ENCODE assay signal across 8 cellular contexts in the genomic region with DNA sequence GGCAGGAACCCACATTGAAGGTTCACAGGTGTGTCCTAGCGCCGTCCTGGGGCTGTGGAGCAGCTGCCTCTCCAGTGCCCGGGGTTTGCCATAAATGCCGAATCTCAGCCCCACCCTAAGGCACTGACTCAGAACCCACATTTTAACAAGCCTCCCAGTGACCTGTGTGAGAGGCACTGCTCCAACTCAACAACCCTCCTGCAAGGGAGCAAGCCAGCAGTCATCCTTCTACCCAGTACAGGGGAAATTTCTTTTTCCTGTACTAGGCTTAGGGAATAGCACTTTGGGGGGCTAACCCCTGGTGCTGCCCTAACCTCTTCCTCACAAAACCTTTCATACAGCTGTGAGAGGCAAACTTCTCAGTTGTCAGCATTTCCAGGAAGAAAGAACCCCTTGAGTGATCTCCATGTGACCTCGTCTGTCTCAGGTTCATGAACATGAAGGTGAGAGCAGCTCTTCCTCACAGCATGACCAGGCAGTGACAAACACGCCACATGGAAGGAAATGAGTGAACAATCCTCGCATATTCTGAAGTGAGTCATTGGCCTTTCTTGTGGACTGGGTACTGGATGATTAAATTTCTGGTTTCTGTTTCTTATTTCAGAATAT. TPM values are rescaled to one million over a fixed set of nuclear protein-coding genes. Genes with fewer than 3 reads are reported as not detected.
DNase-seq lines count a peak whose midpoint lies in the region; ATAC-seq and TF ChIP-seq lines count a peak whose summit lies in the region.

No MANE protein-coding gene starts in this region.

- no peaks in the 10 kb centered on the region for H3K27me3 ChIP-seq in lower lobe of right lung (ENCODE audit: low read depth)

- H3K4me1 Mint-ChIP-seq in activated T-helper 17 cell treated with anti-CD3 and anti-CD28 coated beads, Interleukin-2, amount 50 U/mL, for 72 hours, result peaks cover 16% of the 10 kb centered on the region

- no peaks in the 10 kb centered on the region for H3K36me3 ChIP-seq in lower lobe of right lung

- H3K9me3 ChIP-seq in lower lobe of right lung, result no peaks in the 10 kb centered on the region

- in situ Hi-C loops in Caki2 (cut with HindIII; ENCODE audit: low pct_unique_long_range_greater_than_20kb, low sequenced_read_pairs), result no loop called here

- H3K4me1 ChIP-seq in lower lobe of right lung, result peaks cover 31% of the 10 kb centered on the region

- no peak for TF ChIP-seq CTCF in lower lobe of right lung (IDR thresholded peaks at IDR 0.05)

- ATAC-seq in GM19452 (IDR thresholded peaks at IDR 0.05; ENCODE audit: unreplicated experiment) (peak; percentile 84), HG03439 (IDR thresholded peaks at IDR 0.05; ENCODE audit: unreplicated experiment) (peak; percentile 58), lower lobe of right lung (peak; percentile 76 to 87), left lobe of liver (no peak)
- ATAC-seq in activated T-helper 17 cell treated with anti-CD3 and anti-CD28 coated beads, Interleukin-2, amount 50 U/mL, for 72 hours (replicated peaks), result peak; percentile 95

- no peaks in the 10 kb centered on the region for H3K36me3 Mint-ChIP-seq in activated T-helper 17 cell treated with anti-CD3 and anti-CD28 coated beads, Interleukin-2, amount 50 U/mL, for 72 hours (ENCODE audit: low read depth)

- peak; percentile 76 for DNase-seq in Caki2 (ENCODE audit: low read depth)
- DNase-seq in lower lobe of right lung, result no peak
- no peak for DNase-seq in middle frontal gyrus (ENCODE audit: extremely low spot score, low spot score)
- no peak for DNase-seq in left lobe of liver (ENCODE audit: low spot score)
- DNase-seq in SHP77 treated with DMSO at 0.1 percent for 48 hours (lab: John Stamatoyannopoulos, UW), result no peak

- H3K27me3 Mint-ChIP-seq in activated T-helper 17 cell treated with anti-CD3 and anti-CD28 coated beads, Interleukin-2, amount 50 U/mL, for 72 hours, result no peaks in the 10 kb centered on the region

- no peaks in the 10 kb centered on the region for H3K9me3 Mint-ChIP-seq in activated T-helper 17 cell treated with anti-CD3 and anti-CD28 coated beads, Interleukin-2, amount 50 U/mL, for 72 hours

- peak overlapping the region; percentile 42 for H3K27ac ChIP-seq in lower lobe of right lung

- H3K4me3 ChIP-seq in lower lobe of right lung, result no peak overlapping the region

- H3K27ac Mint-ChIP-seq in activated T-helper 17 cell treated with anti-CD3 and anti-CD28 coated beads, Interleukin-2, amount 50 U/mL, for 72 hours, result no peak overlapping the region

- peak overlapping the region; percentile 65 for H3K4me3 Mint-ChIP-seq in activated T-helper 17 cell treated with anti-CD3 and anti-CD28 coated beads, Interleukin-2, amount 50 U/mL, for 72 hours

- intact Hi-C loops in lower lobe of right lung (cut with DNase I), result no loop called here

RNA-seq across cellular contexts. Expression of gene BCAR3, which starts 11.4 kb away (rescaled TPM):
- 30.3 and 37.5 TPM in 2 replicates for total RNA-seq in Caki2 (2014; rRNA removed; shearing (Covaris generic); ENCODE audit: low replicate concordance)
- 1 to 10 TPM; 1.3 to 1.9 TPM for total RNA-seq in activated T-helper 17 cell treated with anti-CD3 and anti-CD28 coated beads, Interleukin-2, amount 50 U/mL, for 72 hours
- total RNA-seq in lower lobe of right lung, result 24.9 TPM
- 16.8 TPM for total RNA-seq in left lobe of liver
